19 cellular contexts compared by ENCODE assay signal in the genomic region with DNA sequence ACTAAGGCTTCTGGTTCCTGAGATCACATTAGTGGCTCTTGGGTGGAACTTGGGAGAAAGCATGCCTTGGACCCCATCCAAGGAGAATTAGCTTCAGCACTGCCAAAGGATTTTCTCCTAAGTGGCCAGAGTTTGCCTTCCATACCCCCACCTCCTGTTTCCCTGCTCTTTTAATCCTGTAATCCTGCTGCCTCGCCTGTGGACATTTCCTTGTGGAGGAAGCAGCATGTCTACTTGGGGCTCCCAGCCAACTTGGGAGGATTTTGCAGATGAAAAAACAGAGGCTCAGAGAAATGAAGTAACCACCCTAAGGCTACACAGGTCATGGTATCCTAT. TPM values are rescaled to one million over a fixed set of nuclear protein-coding genes. Genes with fewer than 3 reads are reported as not detected.
DNase-seq lines count a peak whose midpoint lies in the region; ATAC-seq and TF ChIP-seq lines count a peak whose summit lies in the region.
"Had no signal": no experiment of that assay in that cellular context is flagged by ENCODE, and none has a peak within 500 bp of the region (broad histone marks: within the 10 kb centered on the region; RNA-seq: fewer than 3 reads in every experiment).

No MANE protein-coding gene starts in this region.

- H3K9me3 ChIP-seq in Panc1 (ENCODE audit: control insufficient read depth, insufficient read depth, low read depth, low read length) (no peaks in the 10 kb centered on the region), fibroblast of lung (ENCODE audit: control insufficient read depth, insufficient read depth, low read depth, low read length) (no peaks in the 10 kb centered on the region), neural progenitor cell (ENCODE audit: low read depth) (no peaks in the 10 kb centered on the region), tibial artery (no peaks in the 10 kb centered on the region)
- H3K9me3 ChIP-seq: colonic mucosa, HAP-1 had no signal

- H3K27ac Mint-ChIP-seq in neural progenitor cell = peak overlapping the region; percentile 36
- H3K27ac Mint-ChIP-seq: activated CD4-positive, alpha-beta memory T cell treated with anti-CD3 and anti-CD28 coated beads, Interleukin-2, amount 10 ng/mL, durations not matched to agents 7 days and 5 days; stimulated activated naive B cell treated with anti-CD40 and anti-IgM and Interleukin-4, amounts not matched to agents 10 μg/mL and 1 μg/mL and 100 μg/mL, for 72 hours had no signal

- peak overlapping the region; percentile 54 to 84; a peak in 3 of 4 replicates for H3K4me3 ChIP-seq in Panc1 (ENCODE audit: low read depth in 2 of 2, low read length in 2 of 2)
- peak overlapping the region in 3 of 4 experiments; percentile 44 to 56 (median 48) for H3K4me3 ChIP-seq in fibroblast of lung (replicated peaks in 1 of 4; ENCODE audit: control extremely low read depth in 1 of 4, insufficient read depth in 1 of 4, low read depth in 3 of 4, low read length in 4 of 4)
- peak overlapping the region; percentile 49 for H3K4me3 ChIP-seq in neural progenitor cell
- H3K4me3 ChIP-seq in tibial artery = no peak overlapping the region
- H3K4me3 ChIP-seq: colonic mucosa, GM12878, HAP-1, lung, SK-N-MC had no signal

- peaks cover 61% of the 10 kb centered on the region for H3K4me1 Mint-ChIP-seq in neural progenitor cell
- H3K4me1 Mint-ChIP-seq: activated CD4-positive, alpha-beta memory T cell treated with anti-CD3 and anti-CD28 coated beads, Interleukin-2, amount 10 ng/mL, durations not matched to agents 7 days and 5 days had no signal

- BruUV-seq in Panc1 (replicated peaks; lab: Mats Ljungman, UMichigan) = TSS peak; percentile 80

- H3K27me3 ChIP-seq in Panc1 (ENCODE audit: control insufficient read depth, insufficient read depth, low read length) = no peaks in the 10 kb centered on the region
- no peaks in the 10 kb centered on the region for H3K27me3 ChIP-seq in fibroblast of lung (ENCODE audit: control insufficient read depth, insufficient read depth, low read length)
- H3K27me3 ChIP-seq in neural progenitor cell = peaks cover 7% of the 10 kb centered on the region
- no peaks in the 10 kb centered on the region for H3K27me3 ChIP-seq in tibial artery

- H3K4me1 ChIP-seq in Panc1 (ENCODE audit: control insufficient read depth, insufficient read depth, low read length) (peaks cover 36% of the 10 kb centered on the region), fibroblast of lung (ENCODE audit: control insufficient read depth, extremely low read depth, insufficient read depth, low read length) (peaks cover 42% of the 10 kb centered on the region), neural progenitor cell (peaks cover 51% of the 10 kb centered on the region), tibial artery (peaks cover 0 to 17% (median 14%) of the 10 kb centered on the region in 4 donors)
- H3K4me1 ChIP-seq: colonic mucosa had no signal

- peak overlapping the region; percentile 15 for H3K4me3 Mint-ChIP-seq in neural progenitor cell
- H3K4me3 Mint-ChIP-seq: activated CD4-positive, alpha-beta memory T cell treated with anti-CD3 and anti-CD28 coated beads, Interleukin-2, amount 10 ng/mL, durations not matched to agents 7 days and 5 days; neural crest cell; stimulated activated naive B cell treated with anti-CD40 and anti-IgM and Interleukin-4, amounts not matched to agents 10 μg/mL and 1 μg/mL and 100 μg/mL, for 72 hours had no signal

- ATAC-seq in Panc1 (no peak), GM18868 (IDR thresholded peaks at IDR 0.05; ENCODE audit: unreplicated experiment) (no peak)
- ATAC-seq: GM12878; stimulated activated naive B cell treated with anti-CD40 and anti-IgM and Interleukin-4, amounts not matched to agents 10 μg/mL and 1 μg/mL and 100 μg/mL, for 72 hours had no signal

- peaks cover 52% of the 10 kb centered on the region for H3F3A ChIP-seq in neural progenitor cell (ENCODE audit: low read depth)

- in situ Hi-C loops in Panc1 (cut with HindIII; ENCODE audit: low pct_unique_long_range_greater_than_20kb, low sequenced_read_pairs) = no loop called here

- no peaks in the 10 kb centered on the region for H3K36me3 Mint-ChIP-seq in neural progenitor cell
- H3K36me3 Mint-ChIP-seq: stimulated activated naive B cell treated with anti-CD40 and anti-IgM and Interleukin-4, amounts not matched to agents 10 μg/mL and 1 μg/mL and 100 μg/mL, for 72 hours had no signal

- POLR2A ChIA-PET in Panc1 (lab: Charles Lee) = no interaction called here

- H3K4me2 ChIP-seq in fibroblast of lung (ENCODE audit: extremely low read depth, insufficient read depth, low read length) (peak overlapping the region; percentile 61), neural progenitor cell (peak overlapping the region; percentile 74)

- H3K27me3 Mint-ChIP-seq in neural progenitor cell (ENCODE audit: insufficient read depth, low read depth) = peaks cover 9% of the 10 kb centered on the region

- intact Hi-C loops in Panc1 (cut with micrococcal nuclease; ENCODE audit: unreplicated experiment) (no loop called here), tibial artery (cut with DNase I; ENCODE audit: low total_unique reads) (no loop called here)

- H3K27ac ChIP-seq in Panc1 (ENCODE audit: low read length) (peak overlapping the region; percentile 20; the same call in 1 of the 2 replicates), fibroblast of lung (ENCODE audit: insufficient read depth, low read length) (peak overlapping the region; percentile 74), neural progenitor cell (no peak overlapping the region), tibial artery (no peak overlapping the region)
- H3K27ac ChIP-seq: colonic mucosa, SK-N-MC had no signal

- H3K9ac ChIP-seq in fibroblast of lung (ENCODE audit: insufficient read depth, low read length) = peak overlapping the region; percentile 65
- H3K9ac ChIP-seq in neural progenitor cell = no peak overlapping the region

- TF ChIP-seq CTCF in Panc1 (IDR thresholded peaks at IDR 0.05) (no peak), fibroblast of lung (conservative IDR thresholded peaks at IDR 0.05 in 1 of 2, IDR thresholded peaks at IDR 0.05 in 1 of 2; ENCODE audit: low read depth in 1 of 2, low read length in 2 of 2) (no peak), neural progenitor cell (IDR thresholded peaks at IDR 0.05) (no peak), tibial artery (IDR thresholded peaks at IDR 0.05) (no peak)

- no peaks in the 10 kb centered on the region for H3K9me3 Mint-ChIP-seq in neural progenitor cell
- H3K9me3 Mint-ChIP-seq: activated CD4-positive, alpha-beta memory T cell treated with anti-CD3 and anti-CD28 coated beads, Interleukin-2, amount 10 ng/mL, durations not matched to agents 7 days and 5 days; neural crest cell; stimulated activated naive B cell treated with anti-CD40 and anti-IgM and Interleukin-4, amounts not matched to agents 10 μg/mL and 1 μg/mL and 100 μg/mL, for 72 hours had no signal

- DNase-seq in EL = peak; percentile 51
- no peak for DNase-seq in Panc1 (ENCODE audit: low read depth, low spot score)
- DNase-seq in fibroblast of lung (ENCODE audit: low read depth in 2 of 2) = peak; percentile 47 to 59
- peak; percentile 24 for DNase-seq in neural progenitor cell (ENCODE audit: low spot score)
- DNase-seq in HK-2 (ENCODE audit: unreplicated experiment) = no peak
- DNase-seq in tibial artery = no peak
- no peak for DNase-seq in HUDEP-2 (lab: John Stamatoyannopoulos, UW; ENCODE audit: unreplicated experiment in 76 of 76)
- DNase-seq: activated CD4-positive, alpha-beta memory T cell treated with anti-CD3 and anti-CD28 coated beads, Interleukin-2, amount 10 ng/mL, durations not matched to agents 7 days and 5 days; amniotic stem cell; colonic mucosa; erythroblast; OCI-M1; stimulated activated naive B cell treated with anti-CD40 and anti-IgM and Interleukin-4, amounts not matched to agents 10 μg/mL and 1 μg/mL and 100 μg/mL, for 72 hours had no signal

- H4K20me1 ChIP-seq in fibroblast of lung (ENCODE audit: control insufficient read depth, extremely low read depth, insufficient read depth, low read length) (no peaks in the 10 kb centered on the region), neural progenitor cell (ENCODE audit: low read depth) (no peaks in the 10 kb centered on the region)

- H3K36me3 ChIP-seq in Panc1 (ENCODE audit: control insufficient read depth, insufficient read depth, low read length) (no peaks in the 10 kb centered on the region), fibroblast of lung (ENCODE audit: control insufficient read depth, insufficient read depth, low read length) (peaks cover 2% of the 10 kb centered on the region), neural progenitor cell (no peaks in the 10 kb centered on the region), tibial artery (no peaks in the 10 kb centered on the region)
- H3K36me3 ChIP-seq: colonic mucosa, HAP-1 had no signal

- H3K79me2 ChIP-seq in fibroblast of lung (ENCODE audit: control insufficient read depth, insufficient read depth, low read length) (peaks cover 22% of the 10 kb centered on the region), neural progenitor cell (ENCODE audit: low read depth) (no peaks in the 10 kb centered on the region)

- CTCF ChIA-PET in Panc1 (lab: Charles Lee) = no interaction called here

- H2AFZ ChIP-seq in fibroblast of lung (ENCODE audit: low read length) = no peak overlapping the region
- H2AFZ ChIP-seq in neural progenitor cell (replicated peaks) = no peak overlapping the region

RNA-seq across cellular contexts. Expression of gene ARSI, which starts 1.6 kb away (rescaled TPM):
- 18.6 TPM for total RNA-seq in Panc1 (2021; ENCODE audit: unreplicated experiment)
- 16.4 TPM for polyA plus RNA-seq in Panc1 (2012; ENCODE audit: insufficient read length)
- total RNA-seq in fibroblast of lung = 5.9 and 8.5 TPM in 2 replicates
- 3.3 and 12.5 TPM in 2 replicates for polyA plus RNA-seq in fibroblast of lung
- polyA plus RNA-seq in fibroblast of lung (2012) = 6.5 and 18.6 TPM in 2 replicates
- polyA minus RNA-seq in fibroblast of lung (ENCODE audit: low replicate concordance) = 16.3 and 29.0 TPM in 2 replicates
- 4.2 and 13.1 TPM in 2 replicates for total RNA-seq in neural progenitor cell (ENCODE audit: low replicate concordance)
- total RNA-seq: activated CD4-positive, alpha-beta memory T cell treated with anti-CD3 and anti-CD28 coated beads, Interleukin-2, amount 10 ng/mL, durations not matched to agents 7 days and 5 days; GM12878 had no signal
- polyA plus RNA-seq: GM12878 had no signal

RNA-seq across cellular contexts. Expression of gene CAMK2A, which starts 11.6 kb away (rescaled TPM):
- 0.51 TPM for total RNA-seq in Panc1 (2021; ENCODE audit: unreplicated experiment)
- 0.28 TPM for polyA plus RNA-seq in Panc1 (2012; ENCODE audit: insufficient read length)
- 0.77 and 2.1 TPM in 2 replicates for total RNA-seq in fibroblast of lung
- 1.5 and 3.1 TPM in 2 replicates for polyA plus RNA-seq in fibroblast of lung
- polyA plus RNA-seq in fibroblast of lung (2012) = 1.8 and 4.1 TPM in 2 replicates
- polyA minus RNA-seq in fibroblast of lung (ENCODE audit: low replicate concordance) = 1.3 and 2.5 TPM in 2 replicates
- total RNA-seq in neural progenitor cell (ENCODE audit: low replicate concordance) = 0.09 and 0.28 TPM in 2 replicates
- total RNA-seq: activated CD4-positive, alpha-beta memory T cell treated with anti-CD3 and anti-CD28 coated beads, Interleukin-2, amount 10 ng/mL, durations not matched to agents 7 days and 5 days had no signal
- polyA plus RNA-seq: GM12878 had no signal

RNA-seq across cellular contexts. Expression of gene TCOF1, which starts 56.4 kb away (rescaled TPM):
- total RNA-seq in Panc1 (2021; ENCODE audit: unreplicated experiment) (92.8 TPM), fibroblast of lung (10.6 and 11.0 TPM in 2 replicates), neural progenitor cell (ENCODE audit: low replicate concordance) (37.9 and 79.8 TPM in 2 replicates)
- 45.0 TPM for polyA plus RNA-seq in Panc1 (2012; ENCODE audit: insufficient read length)
- 8.5 and 12.1 TPM in 2 replicates for polyA plus RNA-seq in fibroblast of lung
- 20.0 and 24.0 TPM in 2 replicates for polyA plus RNA-seq in fibroblast of lung (2012)
- polyA minus RNA-seq in fibroblast of lung (ENCODE audit: low replicate concordance) = 18.2 and 19.0 TPM in 2 replicates

Comparison
In these comparisons a context has a peak if more than half of its experiments do, and no peak if none do; other contexts are left out.
1. DNase-seq: peak in EL (single experiment), fibroblast of lung (2 of 2) and neural progenitor cell (single experiment); none in Panc1 (single experiment), HK-2 (single experiment), tibial artery (0 of 2) and HUDEP-2 (0 of 76).
2. H3K27ac ChIP-seq: peak in Panc1 (single experiment) and fibroblast of lung (single experiment); none in neural progenitor cell (single experiment) and tibial artery (0 of 2).
3. H3K4me3 ChIP-seq: peak in Panc1 (2 of 2), fibroblast of lung (3 of 4) and neural progenitor cell (single experiment); none in tibial artery (0 of 2).